Comparison of ENCODE assay signal across 8 cellular contexts in genomic region chr14:73746540-73747385, GRCh38. TPM values are rescaled to one million over a fixed set of nuclear protein-coding genes. Genes with fewer than 3 reads are reported as not detected.
DNase-seq lines count a peak whose midpoint lies in the region; ATAC-seq, FAIRE-seq and TF ChIP-seq lines count a peak whose summit lies in the region.

No MANE protein-coding gene starts in this region.

- H3K36me3 Mint-ChIP-seq in activated CD4-positive, alpha-beta T cell treated with anti-CD3 and anti-CD28 coated beads, Interleukin-2, amount 10 ng/mL, durations not matched to agents 24 days and 14 days (ENCODE audit: low read depth) = peaks cover 17% of the 10 kb centered on the region
- peaks cover 21% of the 10 kb centered on the region for H3K36me3 Mint-ChIP-seq in activated naive CD8-positive, alpha-beta T cell treated with anti-CD3 and anti-CD28 coated beads for 36 hours

- intact Hi-C loops in activated CD4-positive, alpha-beta T cell treated with anti-CD3 and anti-CD28 coated beads, Interleukin-2, amount 10 ng/mL, durations not matched to agents 24 days and 14 days (cut with micrococcal nuclease) = no loop called here
- intact Hi-C loops in testis (cut with DNase I; ENCODE audit: low total_unique reads) (no loop called here), pancreas (cut with DNase I) (no loop called here)

- H3K27ac Mint-ChIP-seq in activated CD4-positive, alpha-beta T cell treated with anti-CD3 and anti-CD28 coated beads, Interleukin-2, amount 10 ng/mL, durations not matched to agents 24 days and 14 days = peak overlapping the region; percentile 79
- H3K27ac Mint-ChIP-seq in activated naive CD8-positive, alpha-beta T cell treated with anti-CD3 and anti-CD28 coated beads for 36 hours = peak overlapping the region; percentile 66

- no peaks in the 10 kb centered on the region for H3K27me3 Mint-ChIP-seq in activated CD4-positive, alpha-beta T cell treated with anti-CD3 and anti-CD28 coated beads, Interleukin-2, amount 10 ng/mL, durations not matched to agents 24 days and 14 days
- no peaks in the 10 kb centered on the region for H3K27me3 Mint-ChIP-seq in activated naive CD8-positive, alpha-beta T cell treated with anti-CD3 and anti-CD28 coated beads for 36 hours

- ATAC-seq in pancreas = no peak
- ATAC-seq in HG02798 (IDR thresholded peaks at IDR 0.05; ENCODE audit: poor library complexity, unreplicated experiment) = no peak

- H3K4me3 Mint-ChIP-seq in activated CD4-positive, alpha-beta T cell treated with anti-CD3 and anti-CD28 coated beads, Interleukin-2, amount 10 ng/mL, durations not matched to agents 24 days and 14 days = peak overlapping the region; percentile 55
- H3K4me3 Mint-ChIP-seq in activated naive CD8-positive, alpha-beta T cell treated with anti-CD3 and anti-CD28 coated beads for 36 hours = no peak overlapping the region

- H3K27me3 ChIP-seq in iPS-20b (ENCODE audit: insufficient read depth, low read length) (no peaks in the 10 kb centered on the region), testis (no peaks in the 10 kb centered on the region), pancreas (no peaks in the 10 kb centered on the region)

- no peaks in the 10 kb centered on the region for H3K9me3 ChIP-seq in iPS-20b (ENCODE audit: insufficient read depth, low read depth, low read length)
- no peaks in the 10 kb centered on the region for H3K9me3 ChIP-seq in testis
- no peaks in the 10 kb centered on the region for H3K9me3 ChIP-seq in pancreas

- no peak for FAIRE-seq in pancreas (lab: Jason Lieb, UNC)

- no peak for DNase-seq in activated CD4-positive, alpha-beta T cell treated with anti-CD3 and anti-CD28 coated beads, Interleukin-2, amount 10 ng/mL, durations not matched to agents 24 days and 14 days
- DNase-seq in activated CD4-positive, alpha-beta T cell treated with anti-CD3 and anti-CD28 coated beads for 48 hours = no peak
- no peak for DNase-seq in activated naive CD8-positive, alpha-beta T cell treated with anti-CD3 and anti-CD28 coated beads for 36 hours
- DNase-seq in testis (no peak), medulla oblongata (ENCODE audit: extremely low spot score) (no peak), pancreas (no peak)

- no peak overlapping the region for H3K4me3 ChIP-seq in iPS-20b (ENCODE audit: low read length)
- H3K4me3 ChIP-seq in testis = no peak overlapping the region
- H3K4me3 ChIP-seq in pancreas = no peak overlapping the region

- H3K9me3 Mint-ChIP-seq in activated CD4-positive, alpha-beta T cell treated with anti-CD3 and anti-CD28 coated beads, Interleukin-2, amount 10 ng/mL, durations not matched to agents 24 days and 14 days = no peaks in the 10 kb centered on the region
- H3K9me3 Mint-ChIP-seq in activated naive CD8-positive, alpha-beta T cell treated with anti-CD3 and anti-CD28 coated beads for 36 hours = no peaks in the 10 kb centered on the region

- H3K27ac ChIP-seq in iPS-20b (ENCODE audit: low read length) = no peak overlapping the region
- H3K27ac ChIP-seq in testis = peak overlapping the region; percentile 15 to 17
- no peak overlapping the region for H3K27ac ChIP-seq in pancreas

- TF ChIP-seq CTCF in testis (IDR thresholded peaks at IDR 0.05) = peak in 1 of 3 experiments; percentile 9
- TF ChIP-seq CTCF in pancreas (IDR thresholded peaks at IDR 0.05) = no peak

- 37 to 41% methylated on average over 5 of the region's 5 CpGs for WGBS in testis, 2 donors
- 52 to 62% methylated on average over 5 of the region's 5 CpGs for WGBS in pancreas, 2 donors

- H3K4me1 Mint-ChIP-seq in activated CD4-positive, alpha-beta T cell treated with anti-CD3 and anti-CD28 coated beads, Interleukin-2, amount 10 ng/mL, durations not matched to agents 24 days and 14 days = peaks cover 91% of the 10 kb centered on the region
- H3K4me1 Mint-ChIP-seq in activated naive CD8-positive, alpha-beta T cell treated with anti-CD3 and anti-CD28 coated beads for 36 hours = peaks cover 94% of the 10 kb centered on the region

- TF ChIP-seq POLR2A in testis (IDR thresholded peaks at IDR 0.05) = no peak

- no peaks in the 10 kb centered on the region for H3K36me3 ChIP-seq in iPS-20b (ENCODE audit: insufficient read depth, low read depth, low read length)
- no peaks in the 10 kb centered on the region for H3K36me3 ChIP-seq in testis (ENCODE audit: low read depth, missing control alignments)
- no peaks in the 10 kb centered on the region for H3K36me3 ChIP-seq in pancreas

- peaks cover 28% of the 10 kb centered on the region for H3K4me1 ChIP-seq in iPS-20b (ENCODE audit: insufficient read depth, low read length)
- peaks cover 89% of the 10 kb centered on the region for H3K4me1 ChIP-seq in testis
- H3K4me1 ChIP-seq in pancreas = peaks cover 40 to 76% (median 53%) of the 10 kb centered on the region in 3 donors

- H3K9ac ChIP-seq in iPS-20b (ENCODE audit: low read depth, low read length) = 0 out of 2 replicates have a peak overlapping the region, but pooled peaks have one; percentile 52

RNA-seq across cellular contexts. Expression of gene PNMA1, which starts 32.6 kb away (rescaled TPM):
- 29.7 and 30.4 TPM in 2 replicates for total RNA-seq in activated CD4-positive, alpha-beta T cell treated with anti-CD3 and anti-CD28 coated beads, Interleukin-2, amount 10 ng/mL, durations not matched to agents 24 days and 14 days
- 10 to 100 TPM; 26.6 to 28.3 TPM for total RNA-seq in activated naive CD8-positive, alpha-beta T cell treated with anti-CD3 and anti-CD28 coated beads for 36 hours
- total RNA-seq in testis = 10 to 100 TPM; 74.8 to 85.6 TPM
- polyA plus RNA-seq in testis (ENCODE audit: insufficient read depth, low read depth, low replicate concordance) = 184 TPM
- 10 to 100 TPM in 2 of 6 donors, 1 to 10 TPM in 4; 2.8 to 11.7 (median 6.5) TPM for total RNA-seq in pancreas
- polyA plus RNA-seq in pancreas = 10 to 100 TPM in 1 of 2 donors, 1 to 10 TPM in 1; 6.2 to 25.4 TPM

Comparison
In these comparisons a context has a peak if more than half of its experiments do, and no peak if none do; other contexts are left out.
1. H3K27ac ChIP-seq: peak in testis (2 of 2); none in iPS-20b (single experiment) and pancreas (0 of 4).